In genomic region chr17:82294086-82294773, GRCh38 we compare ENCODE assay signal across 10 cellular contexts. TPM values are rescaled to one million over a fixed set of nuclear protein-coding genes. Genes with fewer than 3 reads are reported as not detected.
DNase-seq lines count a peak whose midpoint lies in the region; ATAC-seq and TF ChIP-seq lines count a peak whose summit lies in the region.
"Had no signal": no experiment of that assay in that cellular context is flagged by ENCODE, and none has a peak within 500 bp of the region (broad histone marks: within the 10 kb centered on the region; RNA-seq: fewer than 3 reads in every experiment).

No MANE protein-coding gene starts in this region.

- H3K4me1 Mint-ChIP-seq in IgD-negative memory B cell: peaks cover 31 to 35% (median 31%) of the 10 kb centered on the region in 3 donors
- H3K4me1 Mint-ChIP-seq in naive thymus-derived CD4-positive, alpha-beta T cell: peaks cover 19 to 66% (median 54%) of the 10 kb centered on the region in 7 donors

- H3K4me3 ChIP-seq in AG04450 (ENCODE audit: low read depth, low read length): peak overlapping the region; percentile 49
- peak overlapping the region; percentile 50 for H3K4me3 ChIP-seq in choroid plexus epithelial cell (ENCODE audit: low read depth, low read length)
- no peak overlapping the region for H3K4me3 ChIP-seq in naive thymus-derived CD4-positive, alpha-beta T cell (ENCODE audit: low read length)

- TF ChIP-seq CTCF in AG04450 (IDR thresholded peaks at IDR 0.05; ENCODE audit: low read depth, low read length) (no peak), choroid plexus epithelial cell (conservative IDR thresholded peaks at IDR 0.05; ENCODE audit: low read depth, low read length) (no peak)

- POLR2A ChIA-PET in AG04450 (lab: Yijun Ruan, JAX): interaction anchor here (0.8 to 1.8 kb wide), 3 partner anchors 9 to 21 kb away, joined by 3 to 8 read pairs (median 4); partner anchors contain the start of gene CSNK1D
- POLR2A ChIA-PET in naive thymus-derived CD4-positive, alpha-beta T cell (lab: Charles Lee): interaction anchor here (0.7 to 2.9 kb wide), 5 partner anchors 8 to 161 kb away, joined by 3 to 26 read pairs (median 21); partner anchors contain the start of genes CD7 and CSNK1D

- intact Hi-C loops in naive thymus-derived CD4-positive, alpha-beta T cell (cut with micrococcal nuclease): loop anchor here in 1 of 2 donors (10.0 kb wide), 1 partner anchor 429 kb away; the partner anchor contains the start of gene P4HB

- no peaks in the 10 kb centered on the region for H3K27me3 ChIP-seq in AG04450 (ENCODE audit: control insufficient read depth, insufficient read depth, low read length)
- no peaks in the 10 kb centered on the region for H3K27me3 ChIP-seq in naive thymus-derived CD4-positive, alpha-beta T cell (ENCODE audit: control insufficient read depth in 2 of 2, insufficient read depth in 2 of 2, low read length in 2 of 2)

- peak overlapping the region in 2 of 3 donors; percentile 89 to 93 for H3K27ac Mint-ChIP-seq in IgD-negative memory B cell
- peak overlapping the region; percentile 40 to 98 (median 80) for H3K27ac Mint-ChIP-seq in naive thymus-derived CD4-positive, alpha-beta T cell

- H3K27me3 Mint-ChIP-seq in IgD-negative memory B cell: no peaks in the 10 kb centered on the region
- peaks cover 0 to 3% (median 0%) of the 10 kb centered on the region in 5 donors for H3K27me3 Mint-ChIP-seq in naive thymus-derived CD4-positive, alpha-beta T cell

- CTCF ChIA-PET in AG04450 (lab: Charles Lee): no interaction called here
- CTCF ChIA-PET in naive thymus-derived CD4-positive, alpha-beta T cell (lab: Charles Lee): no interaction called here

- no peaks in the 10 kb centered on the region for H3K36me3 ChIP-seq in naive thymus-derived CD4-positive, alpha-beta T cell (ENCODE audit: control insufficient read depth in 2 of 3, insufficient read depth in 3 of 3, low read length in 3 of 3)

- no peaks in the 10 kb centered on the region for H3K9me3 Mint-ChIP-seq in IgD-negative memory B cell
- H3K9me3 Mint-ChIP-seq in naive thymus-derived CD4-positive, alpha-beta T cell: peaks cover 0 to 4% (median 0%) of the 10 kb centered on the region in 11 donors

- peaks cover 5% of the 10 kb centered on the region; the same call in 1 of the 2 replicates for H3K9me3 ChIP-seq in AG04450 (ENCODE audit: control insufficient read depth, insufficient read depth, low read length)
- no peaks in the 10 kb centered on the region for H3K9me3 ChIP-seq in naive thymus-derived CD4-positive, alpha-beta T cell (ENCODE audit: control insufficient read depth in 2 of 3, low read length in 3 of 3)

- ATAC-seq in naive thymus-derived CD4-positive, alpha-beta T cell: no peak
- no peak for ATAC-seq in HG03025 (IDR thresholded peaks at IDR 0.05; ENCODE audit: low FRiP score, unreplicated experiment)

- DNase-seq in AG04450 (ENCODE audit: low read depth, low spot score) (no peak), choroid plexus epithelial cell (ENCODE audit: low read depth) (no peak), SHP77 treated with DMSO at 0.1 percent for 48 hours (lab: John Stamatoyannopoulos, UW) (no peak), NCI-H1048 (lab: John Stamatoyannopoulos, UW) (no peak), hypothalamus (lab: John Stamatoyannopoulos, UW) (no peak)
- DNase-seq in naive thymus-derived CD4-positive, alpha-beta T cell: peak in 2 of 9 donors; percentile 27 to 31

- H3K36me3 Mint-ChIP-seq in IgD-negative memory B cell: no peaks in the 10 kb centered on the region
- H3K36me3 Mint-ChIP-seq in naive thymus-derived CD4-positive, alpha-beta T cell: peaks cover 0 to 1% (median 0%) of the 10 kb centered on the region in 5 donors

- peak overlapping the region; percentile 57 for H3K27ac ChIP-seq in AG04450 (ENCODE audit: low read depth, low read length)
- peak overlapping the region; percentile 70 for H3K27ac ChIP-seq in naive thymus-derived CD4-positive, alpha-beta T cell (ENCODE audit: low read depth, low read length)
- H3K27ac ChIP-seq: parathyroid adenoma had no signal

- peaks cover 32% of the 10 kb centered on the region in 2 donors for H3K4me1 ChIP-seq in naive thymus-derived CD4-positive, alpha-beta T cell (ENCODE audit: control insufficient read depth in 2 of 2, insufficient read depth in 2 of 2, low read length in 2 of 2)

- H3K4me3 Mint-ChIP-seq in IgD-negative memory B cell: peak overlapping the region; percentile 74 to 86 (median 80)
- peak overlapping the region; percentile 46 to 92 (median 74) for H3K4me3 Mint-ChIP-seq in naive thymus-derived CD4-positive, alpha-beta T cell

RNA-seq across cellular contexts. Expression of gene CSNK1D, which starts 20.7 kb away (rescaled TPM):
- polyA plus RNA-seq in AG04450 (2011; rRNA removed): 74.4 and 89.9 TPM in 2 replicates
- 101 and 105 TPM in 2 replicates for polyA minus RNA-seq in AG04450 (2011; rRNA and poly(A)+ RNA removed)
- polyA plus RNA-seq in IgD-negative memory B cell: 78.3 TPM
- total RNA-seq in naive thymus-derived CD4-positive, alpha-beta T cell: 100 to 1,000 TPM; 144 to 249 (median 176) TPM
- 10 to 100 TPM; 46.1 to 81.3 TPM for polyA plus RNA-seq in naive thymus-derived CD4-positive, alpha-beta T cell

RNA-seq across cellular contexts. Expression of gene CD7, which starts 23.2 kb away (rescaled TPM):
- polyA plus RNA-seq in AG04450 (2011; rRNA removed) (0.11 TPM in 2 replicates), IgD-negative memory B cell (4.4 TPM)
- polyA minus RNA-seq in AG04450 (2011; rRNA and poly(A)+ RNA removed): not detected in 2 replicates
- 100 to 1,000 TPM in 3 of 5 experiments, 10 to 100 TPM in 2; 61.9 to 390 (median 165) TPM for total RNA-seq in naive thymus-derived CD4-positive, alpha-beta T cell
- polyA plus RNA-seq in naive thymus-derived CD4-positive, alpha-beta T cell: 100 to 1,000 TPM; 169 to 183 TPM
- total RNA-seq: NCI-H460 had no signal

RNA-seq across cellular contexts. Expression of gene SECTM1, which starts 39.3 kb away (rescaled TPM):
- polyA plus RNA-seq in AG04450 (2011; rRNA removed) (8.0 and 12.5 TPM in 2 replicates), IgD-negative memory B cell (0.83 TPM)
- 2.8 and 6.9 TPM in 2 replicates for polyA minus RNA-seq in AG04450 (2011; rRNA and poly(A)+ RNA removed)
- 10 to 100 TPM in 2 of 5 experiments, 1 to 10 TPM in 3; 2.3 to 32.4 (median 5.1) TPM for total RNA-seq in naive thymus-derived CD4-positive, alpha-beta T cell
- 1 to 10 TPM; 1.5 to 3.2 TPM for polyA plus RNA-seq in naive thymus-derived CD4-positive, alpha-beta T cell

Comparison
In these comparisons a context has a peak if more than half of its experiments do, and no peak if none do; other contexts are left out.
1. RNA of gene CD7, which starts 23.2 kb away (polyA plus RNA-seq): 169 to 183 TPM in naive thymus-derived CD4-positive, alpha-beta T cell; 4.4 TPM in IgD-negative memory B cell (single experiment) and 0.11 TPM in AG04450; every median in the first group is over 10 times any median in the second.